In genomic region chr10:121076760-121077159, GRCh38 we compare ENCODE assay signal across 29 cellular contexts.
DNase-seq lines count a peak whose midpoint lies in the region; ATAC-seq and TF ChIP-seq lines count a peak whose summit lies in the region.
"Had no signal": no experiment of that assay in that cellular context is flagged by ENCODE, and none has a peak within 500 bp of the region (broad histone marks: within the 10 kb centered on the region; RNA-seq: fewer than 3 reads in every experiment).

No MANE protein-coding gene starts in this region.

- H3K4me3 ChIP-seq in heart left ventricle: no peak overlapping the region
- H3K4me3 ChIP-seq: body of pancreas, dorsolateral prefrontal cortex, SJCRH30, suprapubic skin, uterus had no signal

- intact Hi-C loops in Right ventricle myocardium inferior (cut with DNase I) (no loop called here), left cardiac atrium (cut with DNase I) (no loop called here), heart left ventricle (cut with DNase I) (no loop called here)

- no peaks in the 10 kb centered on the region for H3K9me3 Mint-ChIP-seq in nephron
- H3K9me3 Mint-ChIP-seq in type B pancreatic cell: no peaks in the 10 kb centered on the region
- H3K9me3 Mint-ChIP-seq: activated CD8-positive, alpha-beta T cell treated with anti-CD3 and anti-CD28 coated beads for 36 hours; activated T-helper 17 cell treated with anti-CD3 and anti-CD28 coated beads, Interleukin-2, amount 50 U/mL, for 72 hours; CD4-positive, CD25-positive, alpha-beta regulatory T cell; stimulated activated naive B cell treated with anti-CD40 and anti-IgM and Interleukin-4, amounts not matched to agents 10 μg/mL and 1 μg/mL and 100 μg/mL, for 72 hours had no signal

- peaks cover 0 to 12% (median under 1%) of the 10 kb centered on the region in 12 donors for H3K4me1 ChIP-seq in heart left ventricle

- no peaks in the 10 kb centered on the region for H3K9me3 ChIP-seq in heart left ventricle
- H3K9me3 ChIP-seq: body of pancreas, SJCRH30, suprapubic skin, uterus had no signal

- H3K4me1 Mint-ChIP-seq in nephron: peaks cover 55% of the 10 kb centered on the region
- peaks cover 53% of the 10 kb centered on the region for H3K4me1 Mint-ChIP-seq in type B pancreatic cell (ENCODE audit: unreplicated experiment)
- H3K4me1 Mint-ChIP-seq: activated CD4-positive, alpha-beta T cell treated with anti-CD3 and anti-CD28 coated beads for 36 hours; activated T-helper 17 cell treated with anti-CD3 and anti-CD28 coated beads, Interleukin-2, amount 50 U/mL, for 72 hours; immature natural killer cell; naive thymus-derived CD4-positive, alpha-beta T cell; stimulated activated naive B cell treated with anti-CD40 and anti-IgM and Interleukin-4, amounts not matched to agents 10 μg/mL and 1 μg/mL and 100 μg/mL, for 72 hours had no signal

- peak; percentile 69 for ATAC-seq in Right ventricle myocardium inferior
- no peak for ATAC-seq in left cardiac atrium
- peak in 3 of 4 donors; percentile 39 to 51 (median 48) for ATAC-seq in heart left ventricle
- no peak for ATAC-seq in HG03442 (IDR thresholded peaks at IDR 0.05; ENCODE audit: unreplicated experiment)
- ATAC-seq: activated CD4-positive, alpha-beta T cell treated with anti-CD3 and anti-CD28 coated beads for 36 hours; activated CD8-positive, alpha-beta T cell treated with anti-CD3 and anti-CD28 coated beads for 36 hours; activated T-helper 17 cell treated with anti-CD3 and anti-CD28 coated beads, Interleukin-2, amount 50 U/mL, for 72 hours; body of pancreas; naive thymus-derived CD4-positive, alpha-beta T cell; Panc1; stimulated activated naive B cell treated with anti-CD40 and anti-IgM and Interleukin-4, amounts not matched to agents 10 μg/mL and 1 μg/mL and 100 μg/mL, for 72 hours had no signal

- 55 to 82% (median 62%) methylated on average over 3 of the region's 3 CpGs for WGBS in heart left ventricle, 4 donors

- H3K27ac Mint-ChIP-seq in nephron (peak overlapping the region in 2 of 3 experiments; percentile 9 to 52), type B pancreatic cell (peak overlapping the region; percentile 59)
- H3K27ac Mint-ChIP-seq: activated CD4-positive, alpha-beta T cell treated with anti-CD3 and anti-CD28 coated beads for 36 hours; activated CD8-positive, alpha-beta T cell treated with anti-CD3 and anti-CD28 coated beads for 36 hours; activated T-helper 17 cell treated with anti-CD3 and anti-CD28 coated beads, Interleukin-2, amount 50 U/mL, for 72 hours; CD4-positive, CD25-positive, alpha-beta regulatory T cell; immature natural killer cell; naive thymus-derived CD4-positive, alpha-beta T cell; stimulated activated naive B cell treated with anti-CD40 and anti-IgM and Interleukin-4, amounts not matched to agents 10 μg/mL and 1 μg/mL and 100 μg/mL, for 72 hours had no signal

- H3K27me3 ChIP-seq in heart left ventricle: peaks cover 0 to 22% (median 0%) of the 10 kb centered on the region in 9 donors
- H3K27me3 ChIP-seq: body of pancreas, dorsolateral prefrontal cortex, SJCRH30, suprapubic skin, uterus had no signal

- no peak overlapping the region for H3K4me3 Mint-ChIP-seq in nephron
- H3K4me3 Mint-ChIP-seq in type B pancreatic cell: no peak overlapping the region
- H3K4me3 Mint-ChIP-seq: activated CD4-positive, alpha-beta T cell treated with anti-CD3 and anti-CD28 coated beads for 36 hours; activated CD8-positive, alpha-beta T cell treated with anti-CD3 and anti-CD28 coated beads for 36 hours; activated T-helper 17 cell treated with anti-CD3 and anti-CD28 coated beads, Interleukin-2, amount 50 U/mL, for 72 hours; CD4-positive, CD25-positive, alpha-beta regulatory T cell; immature natural killer cell; naive thymus-derived CD4-positive, alpha-beta T cell; stimulated activated naive B cell treated with anti-CD40 and anti-IgM and Interleukin-4, amounts not matched to agents 10 μg/mL and 1 μg/mL and 100 μg/mL, for 72 hours had no signal

- H3K36me3 ChIP-seq in heart left ventricle: no peaks in the 10 kb centered on the region
- H3K36me3 ChIP-seq: SJCRH30, suprapubic skin, uterus had no signal

- DNase-seq in Right ventricle myocardium inferior (ENCODE audit: missing footprints): no peak
- DNase-seq in left cardiac atrium: no peak
- DNase-seq in heart left ventricle: peak in 1 of 5 donors; percentile 37
- no peak for DNase-seq in type B pancreatic cell (ENCODE audit: extremely low spot score, unreplicated experiment)
- no peak for DNase-seq in SIG-M5 (lab: John Stamatoyannopoulos, UW)
- DNase-seq in AG08396 (ENCODE audit: low spot score): no peak
- DNase-seq: activated CD4-positive, alpha-beta T cell treated with anti-CD3 and anti-CD28 coated beads for 36 hours; activated CD8-positive, alpha-beta T cell treated with anti-CD3 and anti-CD28 coated beads for 36 hours; activated naive CD4-positive, alpha-beta T cell treated with anti-CD3 and anti-CD28 coated beads, Interleukin-2, amount 50 U/mL, for 16 hours; CD4-positive, CD25-positive, alpha-beta regulatory T cell; cerebellar nuclear complex; dorsolateral prefrontal cortex; hypothalamus; immature natural killer cell; KG1; naive thymus-derived CD4-positive, alpha-beta T cell; NCI-H2029; NCI-H526; stimulated activated naive B cell treated with anti-CD40 and anti-IgM and Interleukin-4, amounts not matched to agents 10 μg/mL and 1 μg/mL and 100 μg/mL, for 72 hours; T1000 had no signal

- H3K36me3 Mint-ChIP-seq in nephron (ENCODE audit: low read depth) (no peaks in the 10 kb centered on the region), type B pancreatic cell (no peaks in the 10 kb centered on the region)
- H3K36me3 Mint-ChIP-seq: CD4-positive, CD25-positive, alpha-beta regulatory T cell; immature natural killer cell; naive thymus-derived CD4-positive, alpha-beta T cell; stimulated activated naive B cell treated with anti-CD40 and anti-IgM and Interleukin-4, amounts not matched to agents 10 μg/mL and 1 μg/mL and 100 μg/mL, for 72 hours had no signal

- H3K27ac ChIP-seq in heart left ventricle: peak overlapping the region in 1 of 12 donors; percentile 25
- H3K27ac ChIP-seq: body of pancreas, dorsolateral prefrontal cortex, SJCRH30, VCaP had no signal

- no peak for TF ChIP-seq POLR2A in heart left ventricle (IDR thresholded peaks at IDR 0.05)

- TF ChIP-seq CTCF in heart left ventricle (IDR thresholded peaks at IDR 0.05): no peak
- TF ChIP-seq CTCF in nephron (IDR thresholded peaks at IDR 0.05; ENCODE audit: unreplicated experiment in 3 of 3): no peak
- no peak for TF ChIP-seq CTCF in type B pancreatic cell (conservative IDR thresholded peaks at IDR 0.05)

- H3K27me3 Mint-ChIP-seq in nephron (ENCODE audit: low read depth) (peaks cover 29% of the 10 kb centered on the region), type B pancreatic cell (no peaks in the 10 kb centered on the region)
- H3K27me3 Mint-ChIP-seq: activated CD8-positive, alpha-beta T cell treated with anti-CD3 and anti-CD28 coated beads for 36 hours; CD4-positive, CD25-positive, alpha-beta regulatory T cell had no signal

Comparison
In these comparisons a context has a peak if more than half of its experiments do, and no peak if none do; other contexts are left out.
1. ATAC-seq: peak in Right ventricle myocardium inferior (single experiment) and heart left ventricle (3 of 4); none in left cardiac atrium (0 of 2) and HG03442 (single experiment).